ENCODE assay signal across 10 cellular contexts in the genomic region with DNA sequence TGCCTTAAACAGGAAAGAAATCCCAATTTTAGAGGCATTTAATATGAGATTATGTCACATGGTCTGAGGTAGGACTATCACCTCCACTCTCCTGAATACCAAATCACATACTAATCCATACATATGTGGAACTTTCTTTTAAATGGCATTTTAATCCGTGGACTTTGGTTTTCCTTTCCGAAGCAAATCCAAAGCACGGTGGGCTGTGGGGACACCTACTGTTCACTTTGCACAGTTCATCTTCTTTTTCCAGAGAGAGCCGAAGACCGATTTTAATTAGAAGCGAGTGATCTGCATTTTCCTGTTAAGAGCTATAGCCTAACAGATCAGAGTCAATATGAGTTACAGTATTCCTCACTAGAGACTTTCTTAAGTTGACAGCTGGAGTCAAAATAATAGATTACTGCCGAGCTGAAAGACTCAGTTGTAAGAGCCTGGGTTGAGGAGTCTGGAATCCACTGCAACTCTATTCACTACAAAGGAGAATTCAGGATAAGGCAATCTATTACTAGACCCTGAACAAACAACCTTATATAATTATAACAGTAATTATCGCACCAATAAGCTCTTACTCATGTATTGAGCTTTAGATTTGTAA.
DNase-seq lines count a peak whose midpoint lies in the region; ATAC-seq, FAIRE-seq and TF ChIP-seq lines count a peak whose summit lies in the region.
"Had no signal": no experiment of that assay in that cellular context is flagged by ENCODE, and none has a peak within 500 bp of the region (broad histone marks: within the 10 kb centered on the region; RNA-seq: fewer than 3 reads in every experiment).

No MANE protein-coding gene starts in this region.

- no peak overlapping the region for H3K27ac Mint-ChIP-seq in CD8-positive, alpha-beta T cell
- H3K27ac Mint-ChIP-seq: naive thymus-derived CD4-positive, alpha-beta T cell had no signal

- TF ChIP-seq POLR2A in esophagus squamous epithelium (IDR thresholded peaks at IDR 0.05), result no peak

- FAIRE-seq in pancreas (lab: Jason Lieb, UNC), result peak; percentile 60

- intact Hi-C loops in CD8-positive, alpha-beta T cell (cut with DNase I, micrococcal nuclease), result loop anchor here (5.0 kb wide), 1 partner anchor 1541 kb away; no protein-coding TSS in a partner anchor
- intact Hi-C loops in esophagus squamous epithelium (cut with DNase I) (no loop called here), pancreas (cut with DNase I) (no loop called here)

- no peaks in the 10 kb centered on the region for H3K4me1 ChIP-seq in CD8-positive, alpha-beta T cell (ENCODE audit: insufficient read depth, low read length)
- H3K4me1 ChIP-seq in esophagus squamous epithelium (no peaks in the 10 kb centered on the region), pancreas (no peaks in the 10 kb centered on the region)

- no peaks in the 10 kb centered on the region for H3K9me3 Mint-ChIP-seq in CD8-positive, alpha-beta T cell

- peak; percentile 62 for TF ChIP-seq CTCF in CD8-positive, alpha-beta T cell (IDR thresholded peaks at IDR 0.05)
- peak in 5 of 6 experiments; percentile 36 to 51 (median 38) for TF ChIP-seq CTCF in esophagus squamous epithelium (IDR thresholded peaks at IDR 0.05)
- peak in 2 of 4 donors; percentile 22 to 26 for TF ChIP-seq CTCF in pancreas (IDR thresholded peaks at IDR 0.05)

- WGBS in esophagus squamous epithelium, 2 donors, result 21 to 25% methylated on average over 8 of the region's 8 CpGs
- WGBS in pancreas, 2 donors, result 19 to 32% methylated on average over 8 of the region's 8 CpGs

- H3K36me3 ChIP-seq in CD8-positive, alpha-beta T cell (ENCODE audit: insufficient read depth, low read length), result no peaks in the 10 kb centered on the region
- H3K36me3 ChIP-seq in esophagus squamous epithelium (no peaks in the 10 kb centered on the region), pancreas (no peaks in the 10 kb centered on the region)

- H3K36me3 Mint-ChIP-seq in CD8-positive, alpha-beta T cell, result no peaks in the 10 kb centered on the region

- CTCF ChIA-PET in CD8-positive, alpha-beta T cell (lab: Charles Lee), result interaction anchor here (0.7 to 0.9 kb wide), 2 partner anchors 34 to 1542 kb away, joined by 3 read pairs; no protein-coding TSS in a partner anchor

- POLR2A ChIA-PET in CD8-positive, alpha-beta T cell (lab: Charles Lee), result no interaction called here

- H3K27me3 ChIP-seq in CD8-positive, alpha-beta T cell (ENCODE audit: insufficient read depth, low read length), result no peaks in the 10 kb centered on the region
- peaks cover 0 to 4% (median 0%) of the 10 kb centered on the region in 4 donors for H3K27me3 ChIP-seq in esophagus squamous epithelium
- no peaks in the 10 kb centered on the region for H3K27me3 ChIP-seq in pancreas

- H3K27me3 Mint-ChIP-seq in CD8-positive, alpha-beta T cell (ENCODE audit: low read depth), result peaks cover 30% of the 10 kb centered on the region

- no peak for ATAC-seq in CD8-positive, alpha-beta T cell
- ATAC-seq in GM18868 (IDR thresholded peaks at IDR 0.05; ENCODE audit: unreplicated experiment), result peak; percentile 55
- peak; percentile 46 to 64 (median 60) for ATAC-seq in pancreas
- ATAC-seq in GM21723 (IDR thresholded peaks at IDR 0.05; ENCODE audit: unreplicated experiment), result no peak
- no peak for ATAC-seq in HG03442 (IDR thresholded peaks at IDR 0.05; ENCODE audit: unreplicated experiment)
- ATAC-seq in HG02938 (IDR thresholded peaks at IDR 0.05; ENCODE audit: unreplicated experiment), result no peak
- ATAC-seq: naive thymus-derived CD4-positive, alpha-beta T cell had no signal

- no peaks in the 10 kb centered on the region for H3K9me3 ChIP-seq in CD8-positive, alpha-beta T cell (ENCODE audit: low read length)
- H3K9me3 ChIP-seq in esophagus squamous epithelium (no peaks in the 10 kb centered on the region), pancreas (no peaks in the 10 kb centered on the region)

- H3K4me3 Mint-ChIP-seq in CD8-positive, alpha-beta T cell, result no peak overlapping the region

- DNase-seq in CD8-positive, alpha-beta T cell, result no peak
- DNase-seq in OCI-M1 (lab: John Stamatoyannopoulos, UW), result peak; percentile 63
- DNase-seq in esophagus squamous epithelium (lab: John Stamatoyannopoulos, UW), result no peak
- DNase-seq in pancreas, result no peak

- no peak overlapping the region for H3K27ac ChIP-seq in CD8-positive, alpha-beta T cell (ENCODE audit: low read depth, low read length)
- H3K27ac ChIP-seq in esophagus squamous epithelium (no peak overlapping the region), pancreas (no peak overlapping the region)
- H3K27ac ChIP-seq: SK-N-MC had no signal

- H3K4me1 Mint-ChIP-seq in CD8-positive, alpha-beta T cell (ENCODE audit: low read depth), result peaks cover 3% of the 10 kb centered on the region

- H3K4me3 ChIP-seq in CD8-positive, alpha-beta T cell (ENCODE audit: low read depth, low read length), result no peak overlapping the region
- H3K4me3 ChIP-seq in esophagus squamous epithelium (no peak overlapping the region), pancreas (no peak overlapping the region)
- H3K4me3 ChIP-seq: SK-N-MC had no signal

Comparison
In these comparisons a context has a peak if more than half of its experiments do, and no peak if none do; other contexts are left out.
1. ATAC-seq: peak in GM18868 (single experiment) and pancreas (4 of 4); none in CD8-positive, alpha-beta T cell (single experiment), GM21723 (single experiment), HG03442 (single experiment) and HG02938 (single experiment).
2. intact Hi-C loops: an anchor here in CD8-positive, alpha-beta T cell (5.0 kb wide); none called in esophagus squamous epithelium and pancreas.